ENCODE assay signal across 8 cellular contexts in the genomic region with DNA sequence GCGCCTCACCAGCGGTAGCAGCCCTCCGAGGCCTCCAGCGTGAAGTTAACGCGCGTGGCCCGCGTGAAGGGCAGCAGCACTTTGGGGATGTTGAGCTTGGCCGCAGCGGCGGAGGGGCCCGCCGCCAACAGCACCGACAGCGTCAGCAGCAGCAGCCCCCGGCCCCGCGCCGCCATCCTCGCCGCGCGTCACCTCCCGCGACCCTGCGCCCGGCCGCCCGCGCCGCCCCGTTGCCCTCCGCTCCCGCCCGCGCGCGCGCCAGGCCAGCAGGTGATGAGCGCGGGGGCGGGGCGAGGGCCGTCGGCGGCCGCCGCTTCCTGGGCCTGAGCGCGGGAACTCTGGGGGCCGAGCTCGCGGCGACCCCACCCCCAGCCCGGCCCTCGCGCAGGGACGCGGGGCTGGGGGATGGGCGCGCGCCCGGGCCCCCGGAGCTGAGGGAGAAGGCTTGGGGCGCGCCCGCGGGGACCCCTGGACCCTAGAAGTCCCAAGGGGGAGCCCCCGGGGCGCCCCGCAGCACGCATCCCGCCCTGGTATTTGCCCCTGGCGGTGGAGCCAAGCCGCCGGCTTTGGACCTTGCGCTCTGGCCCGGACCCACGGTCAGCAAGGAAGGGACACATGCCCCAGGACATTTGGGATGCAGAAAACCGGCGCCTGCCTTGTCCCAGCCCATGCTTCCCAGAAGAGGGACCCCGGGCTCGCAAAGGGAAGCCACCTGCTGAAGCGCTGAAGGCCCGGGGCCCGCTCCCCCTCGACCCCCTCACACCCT. TPM values are rescaled to one million over a fixed set of nuclear protein-coding genes. Genes with fewer than 3 reads are reported as not detected.
A peak's percentile ranks its signal among the peaks of the same experiment; 100 is the strongest.
DNase-seq lines count a peak whose midpoint lies in the region; ATAC-seq and TF ChIP-seq lines count a peak whose summit lies in the region.

NUP210 (minus strand) TSS at position 272 of the 766 bp plus-strand sequence; CDS start at position 176, 96 bp downstream.

- H3K4me3 Mint-ChIP-seq in CD4-positive, CD25-positive, alpha-beta regulatory T cell, result peak within 1 kb of the TSS; percentile 90 to 98 (median 95)

- H3K27ac ChIP-seq in CD4-positive, CD25-positive, alpha-beta regulatory T cell (ENCODE audit: insufficient read depth, low read length, poor library complexity, severe bottlenecking), result peak within 1 kb of the TSS; percentile 97

- H3K4me1 ChIP-seq in CD4-positive, CD25-positive, alpha-beta regulatory T cell (ENCODE audit: control insufficient read depth, insufficient read depth, low read length, poor library complexity, severe bottlenecking), result peaks cover 71% of the 10 kb centered on the region
- H3K4me1 ChIP-seq in NT2/D1 (ENCODE audit: insufficient read depth, insufficient read length), result peaks cover 11% of the 10 kb centered on the region

- peaks cover 18 to 77% (median 51%) of the 10 kb centered on the region in 4 donors for H3K4me1 Mint-ChIP-seq in CD4-positive, CD25-positive, alpha-beta regulatory T cell

- H3K27ac Mint-ChIP-seq in CD4-positive, CD25-positive, alpha-beta regulatory T cell, result peak within 1 kb of the TSS; percentile 99 to 100 (median 99)

- peaks cover 3% of the 10 kb centered on the region for H3K36me3 Mint-ChIP-seq in CD4-positive, CD25-positive, alpha-beta regulatory T cell

- DNase-seq in CD4-positive, CD25-positive, alpha-beta regulatory T cell, result peak in 2 of 3 donors; percentile 47 to 69
- DNase-seq in NT2/D1 (ENCODE audit: low read depth, low spot score) (no peak), activated gamma-delta T cell treated with Interleukin-2 at 50 U/mL for 16 hours (peak; percentile 48), islet precursor cell (no peak)
- DNase-seq in stimulated activated CD4-positive, alpha-beta T cell treated with anti-CD3 and anti-CD28 coated beads, Interleukin-15, amount 100 ng/mL, for 24 hours, result peak; percentile 89

- H3K27me3 ChIP-seq in CD4-positive, CD25-positive, alpha-beta regulatory T cell (ENCODE audit: control insufficient read depth, insufficient read depth, low read length), result no peaks in the 10 kb centered on the region
- peaks cover 30% of the 10 kb centered on the region for H3K27me3 ChIP-seq in NT2/D1 (ENCODE audit: insufficient read depth, insufficient read length)

- H3K9ac ChIP-seq in NT2/D1 (ENCODE audit: insufficient read length, low read depth), result peak within 1 kb of the TSS; percentile 90

- H3K27me3 Mint-ChIP-seq in CD4-positive, CD25-positive, alpha-beta regulatory T cell, result peaks cover 4% of the 10 kb centered on the region

- H3K36me3 ChIP-seq in CD4-positive, CD25-positive, alpha-beta regulatory T cell (ENCODE audit: control insufficient read depth, insufficient read depth, low read length), result no peaks in the 10 kb centered on the region
- H3K36me3 ChIP-seq in NT2/D1 (ENCODE audit: insufficient read depth, insufficient read length, low read length), result peaks cover 3% of the 10 kb centered on the region

- no peaks in the 10 kb centered on the region for H3K9me3 ChIP-seq in CD4-positive, CD25-positive, alpha-beta regulatory T cell (ENCODE audit: control insufficient read depth in 2 of 2, low read length in 2 of 2)
- no peaks in the 10 kb centered on the region for H3K9me3 ChIP-seq in NT2/D1 (ENCODE audit: insufficient read depth, low read length)

- H3K4me3 ChIP-seq in CD4-positive, CD25-positive, alpha-beta regulatory T cell (ENCODE audit: low read depth, low read length), result peak within 1 kb of the TSS; percentile 85
- H3K4me3 ChIP-seq in NT2/D1 (ENCODE audit: insufficient read length, low read depth) (peak within 1 kb of the TSS; percentile 85), iPS-11a (ENCODE audit: low read depth, low read length) (peak within 1 kb of the TSS; percentile 69)

- H3K9me3 Mint-ChIP-seq in CD4-positive, CD25-positive, alpha-beta regulatory T cell, result no peaks in the 10 kb centered on the region

- peak; percentile 26 for ATAC-seq in CD4-positive, CD25-positive, alpha-beta regulatory T cell (ENCODE audit: low read depth in 2 of 2)
- ATAC-seq in HG03342 (IDR thresholded peaks at IDR 0.05; ENCODE audit: unreplicated experiment), result peak; percentile 51

- TF ChIP-seq POLR2A in GM19193 (IDR thresholded peaks at IDR 0.05; ENCODE audit: extremely low read depth, insufficient read depth, insufficient read length), result peak; percentile 64

RNA-seq across cellular contexts. Expression of gene NUP210, which starts in this region (rescaled TPM):
- total RNA-seq in CD4-positive, CD25-positive, alpha-beta regulatory T cell, result 125 TPM
- 10 to 100 TPM; 42.4 to 46.9 (median 45.3) TPM for polyA plus RNA-seq in CD4-positive, CD25-positive, alpha-beta regulatory T cell

Comparison
In these comparisons a context has a peak if more than half of its experiments do, and no peak if none do; other contexts are left out.
1. DNase-seq: peak in CD4-positive, CD25-positive, alpha-beta regulatory T cell (2 of 3), activated gamma-delta T cell treated with Interleukin-2 at 50 U/mL for 16 hours (single experiment) and stimulated activated CD4-positive, alpha-beta T cell treated with anti-CD3 and anti-CD28 coated beads, Interleukin-15, amount 100 ng/mL, for 24 hours (single experiment); none in NT2/D1 (single experiment) and islet precursor cell (single experiment).
2. Peak in every context shown above with its lines, with median percentiles within 50 percentile points of each other: H3K4me3 ChIP-seq.